In the genomic region with DNA sequence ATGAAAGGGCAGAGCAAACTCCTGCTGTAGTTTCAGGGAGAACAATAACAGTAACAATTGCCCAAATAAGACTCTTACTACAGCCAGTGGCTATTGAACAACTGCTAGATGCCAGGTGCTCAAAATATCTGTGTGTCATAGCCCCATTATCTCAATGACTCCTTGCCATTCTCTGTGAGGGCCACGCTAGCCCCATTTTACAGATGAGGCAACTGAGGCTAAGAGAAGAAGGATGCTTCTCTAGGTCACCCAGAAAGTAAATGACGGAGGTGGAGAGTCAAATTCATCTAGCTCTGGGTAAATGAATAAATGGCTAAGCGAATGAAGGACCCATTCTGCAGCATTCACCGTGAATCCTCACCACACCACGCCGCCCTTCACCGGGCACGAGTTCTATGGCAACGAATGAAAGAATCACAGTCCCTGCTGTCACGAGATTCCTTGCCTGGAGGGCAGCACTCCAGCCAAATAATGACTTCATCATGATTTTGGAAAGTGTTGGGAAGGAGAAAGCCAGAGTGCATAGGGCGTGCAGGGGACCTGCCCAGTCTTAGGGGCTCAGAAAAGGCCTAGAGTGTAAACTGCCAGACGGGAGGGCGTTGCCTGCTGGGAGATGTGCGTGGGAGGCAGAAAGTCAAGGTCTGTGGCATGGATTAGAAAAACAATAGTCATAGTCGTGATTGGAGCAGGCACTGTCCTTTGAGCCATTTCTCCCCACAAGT, we compare ENCODE assay signal across 14 cellular contexts.
A peak's percentile ranks its signal among the peaks of the same experiment; 100 is the strongest.
DNase-seq lines count a peak whose midpoint lies in the region; ATAC-seq and TF ChIP-seq lines count a peak whose summit lies in the region.
"Had no signal": no experiment of that assay in that cellular context is flagged by ENCODE, and none has a peak within 500 bp of the region (broad histone marks: within the 10 kb centered on the region; RNA-seq: fewer than 3 reads in every experiment).

No MANE protein-coding gene starts in this region.

- POLR2A ChIA-PET in BJ (lab: Charles Lee) = no interaction called here
- POLR2A ChIA-PET in Caco-2 (lab: Charles Lee) = no interaction called here

- H3K9me3 Mint-ChIP-seq in Caco-2 (ENCODE audit: unreplicated experiment) = no peaks in the 10 kb centered on the region

- no peaks in the 10 kb centered on the region for H3K27me3 ChIP-seq in BJ (ENCODE audit: control insufficient read depth, insufficient read depth, low read length)
- H3K27me3 ChIP-seq in Caco-2 (replicated peaks; ENCODE audit: control insufficient read depth, insufficient read depth, low read length) = no peaks in the 10 kb centered on the region
- H3K27me3 ChIP-seq: neutrophil, upper lobe of left lung had no signal

- peak; percentile 30 for ATAC-seq in omental fat pad (ENCODE audit: low FRiP score)
- ATAC-seq in stimulated activated naive CD8-positive, alpha-beta T cell treated with anti-CD3 and anti-CD28 coated beads, Interleukin-15, Interleukin-2, amounts not matched to agents 100 U/mL and 50 U/mL, for 24 hours = no peak
- ATAC-seq: activated CD4-positive, CD25-positive, alpha-beta regulatory T cell treated with anti-CD3 and anti-CD28 coated beads, Interleukin-2, amount 50 U/mL, for 24 hours had no signal

- TF ChIP-seq CTCF in BJ (IDR thresholded peaks at IDR 0.05; ENCODE audit: insufficient read depth, low read depth, low read length) (no peak), fibroblast of the aortic adventitia (IDR thresholded peaks at IDR 0.05; ENCODE audit: insufficient read depth, low read length) (no peak), omental fat pad (IDR thresholded peaks at IDR 0.05) (no peak), Caco-2 (IDR thresholded peaks at IDR 0.05; ENCODE audit: insufficient read depth in 1 of 2, low read depth in 1 of 2, low read length in 1 of 2, severe bottlenecking in 1 of 2, unreplicated experiment in 1 of 2) (no peak)

- no peak overlapping the region for H3K4me3 Mint-ChIP-seq in Caco-2 (ENCODE audit: unreplicated experiment)

- H3K36me3 ChIP-seq in BJ (ENCODE audit: control insufficient read depth, insufficient read depth, low read length) (no peaks in the 10 kb centered on the region), Caco-2 (ENCODE audit: control insufficient read depth, insufficient read depth, low read length) (peaks cover 2% of the 10 kb centered on the region; the same call in 1 of the 2 replicates)
- H3K36me3 ChIP-seq: neutrophil, upper lobe of left lung had no signal

- H3K9me3 ChIP-seq in Caco-2 = peaks cover 8% of the 10 kb centered on the region; the same call in 1 of the 2 replicates
- H3K9me3 ChIP-seq: neutrophil had no signal

- H3K4me1 Mint-ChIP-seq in Caco-2 (ENCODE audit: low read depth, unreplicated experiment) = peaks cover 23% of the 10 kb centered on the region

- BruUV-seq in Caco-2 (replicated peaks; lab: Mats Ljungman, UMichigan) = no TSS peak

- peak; percentile 63 for DNase-seq in BJ (ENCODE audit: low read depth)
- peak; percentile 58 for DNase-seq in SW480 (ENCODE audit: low spot score)
- DNase-seq in fibroblast of the aortic adventitia (ENCODE audit: low read depth) = peak; percentile 89
- no peak for DNase-seq in omental fat pad (ENCODE audit: low spot score)
- DNase-seq in stimulated activated naive CD8-positive, alpha-beta T cell treated with anti-CD3 and anti-CD28 coated beads, Interleukin-15, Interleukin-2, amounts not matched to agents 100 U/mL and 50 U/mL, for 24 hours = no peak
- no peak for DNase-seq in activated CD4-positive, CD25-positive, alpha-beta regulatory T cell treated with anti-CD3 and anti-CD28 coated beads, Interleukin-2, amount 50 U/mL, for 72 hours
- DNase-seq in Caco-2 = no peak
- no peak for DNase-seq in ecto neural progenitor cell (ENCODE audit: low spot score)
- DNase-seq: activated gamma-delta T cell, dermis blood vessel endothelial cell, NCI-H2081, upper lobe of left lung had no signal

- H3K4me1 ChIP-seq in Caco-2 = peaks cover 31% of the 10 kb centered on the region

- intact Hi-C loops in Caco-2 (cut with micrococcal nuclease; ENCODE audit: unreplicated experiment) = no loop called here

- CTCF ChIA-PET in BJ (lab: Yijun Ruan, JAX) = interaction anchor here (1.0 to 1.9 kb wide), 4 partner anchors 8 to 299 kb away, joined by 3 to 7 read pairs (median 4); no protein-coding TSS in a partner anchor
- CTCF ChIA-PET in Caco-2 (lab: Charles Lee) = no interaction called here

- H3K4me3 ChIP-seq in BJ (ENCODE audit: low read depth, low read length) = no peak overlapping the region
- H3K4me3 ChIP-seq in fibroblast of the aortic adventitia (ENCODE audit: low read depth, low read length) = no peak overlapping the region
- no peak overlapping the region for H3K4me3 ChIP-seq in Caco-2 (ENCODE audit: low read depth, low read length)
- H3K4me3 ChIP-seq: upper lobe of left lung had no signal

- peaks cover 14% of the 10 kb centered on the region for H3K36me3 Mint-ChIP-seq in Caco-2 (ENCODE audit: insufficient read depth, unreplicated experiment)

- no peaks in the 10 kb centered on the region for H3K27me3 Mint-ChIP-seq in Caco-2 (ENCODE audit: insufficient read depth, unreplicated experiment)

- no peak overlapping the region for H3K27ac Mint-ChIP-seq in Caco-2 (ENCODE audit: unreplicated experiment)

Comparison
In these comparisons a context has a peak if more than half of its experiments do, and no peak if none do; other contexts are left out.
1. DNase-seq: peak in BJ (single experiment), SW480 (single experiment) and fibroblast of the aortic adventitia (single experiment); none in omental fat pad (single experiment), stimulated activated naive CD8-positive, alpha-beta T cell treated with anti-CD3 and anti-CD28 coated beads, Interleukin-15, Interleukin-2, amounts not matched to agents 100 U/mL and 50 U/mL, for 24 hours (single experiment), activated CD4-positive, CD25-positive, alpha-beta regulatory T cell treated with anti-CD3 and anti-CD28 coated beads, Interleukin-2, amount 50 U/mL, for 72 hours (single experiment), Caco-2 (0 of 2) and ecto neural progenitor cell (single experiment).